11 cellular contexts compared by ENCODE assay signal in the genomic region with DNA sequence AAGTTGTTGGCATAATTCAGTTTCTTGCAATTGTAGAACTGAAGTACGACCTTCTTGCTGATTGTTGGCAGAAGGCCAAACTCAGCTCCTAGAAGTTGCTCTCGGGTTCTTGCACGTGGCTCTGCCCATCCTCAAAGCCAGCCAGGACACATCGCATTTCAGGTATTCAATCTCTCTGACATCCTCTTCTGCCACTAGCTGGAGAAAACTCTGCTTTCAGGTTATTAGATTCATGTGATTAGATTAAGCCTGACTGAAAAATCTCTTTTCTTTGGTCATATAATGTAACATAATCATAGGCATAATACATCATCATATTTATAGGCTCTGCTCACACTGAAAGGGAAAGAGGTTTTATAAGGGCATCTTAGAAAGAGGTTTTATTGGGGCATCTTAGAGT.
DNase-seq lines count a peak whose midpoint lies in the region; TF ChIP-seq lines count a peak whose summit lies in the region.
"Had no signal": no experiment of that assay in that cellular context is flagged by ENCODE, and none has a peak within 500 bp of the region (broad histone marks: within the 10 kb centered on the region; RNA-seq: fewer than 3 reads in every experiment).

No MANE protein-coding gene starts in this region.

- H3K4me3 ChIP-seq in choroid plexus epithelial cell (ENCODE audit: low read depth, low read length): no peak overlapping the region

- TF ChIP-seq EP300 in Ishikawa (IDR thresholded peaks at IDR 0.05; ENCODE audit: borderline replicate concordance): no peak

- no peak for TF ChIP-seq RAD21 in Ishikawa (IDR thresholded peaks at IDR 0.05; ENCODE audit: low read depth)

- no peak for TF ChIP-seq CTCF in choroid plexus epithelial cell (conservative IDR thresholded peaks at IDR 0.05; ENCODE audit: low read depth, low read length)

- DNase-seq in NCI-H2227 treated with DMSO at 0.1 percent for 48 hours (lab: John Stamatoyannopoulos, UW) (peak; percentile 68), choroid plexus epithelial cell (ENCODE audit: low read depth) (peak; percentile 1), smooth muscle cell of the brain vasculature (ENCODE audit: low read depth, low spot score) (peak; percentile 4), NCI-H1436 treated with DMSO at 0.1 percent for 48 hours (lab: John Stamatoyannopoulos, UW) (no peak), epidermal melanocyte (ENCODE audit: insufficient read length, low spot score) (no peak), HK-2 (ENCODE audit: unreplicated experiment) (no peak)
- no peak for DNase-seq in activated CD4-positive, alpha-beta T cell treated with anti-CD3 and anti-CD28 coated beads, Interleukin-2, amount 50 U/mL, for 48 hours
- DNase-seq: CD8-positive, alpha-beta T cell; COR-L47; DMS153 had no signal

TF ChIP-seq in Ishikawa, 13 proteins besides CTCF, POLR2A, EP300 and RAD21:
- TF ChIP-seq YY1 (IDR thresholded peaks at IDR 0.05; ENCODE audit: low read depth): no peak
- 0 out of 2 replicates have a peak, but pooled peaks have one; percentile 47 for TF ChIP-seq NFIC (IDR thresholded peaks at IDR 0.05)
- TF ChIP-seq, protein P1, sequence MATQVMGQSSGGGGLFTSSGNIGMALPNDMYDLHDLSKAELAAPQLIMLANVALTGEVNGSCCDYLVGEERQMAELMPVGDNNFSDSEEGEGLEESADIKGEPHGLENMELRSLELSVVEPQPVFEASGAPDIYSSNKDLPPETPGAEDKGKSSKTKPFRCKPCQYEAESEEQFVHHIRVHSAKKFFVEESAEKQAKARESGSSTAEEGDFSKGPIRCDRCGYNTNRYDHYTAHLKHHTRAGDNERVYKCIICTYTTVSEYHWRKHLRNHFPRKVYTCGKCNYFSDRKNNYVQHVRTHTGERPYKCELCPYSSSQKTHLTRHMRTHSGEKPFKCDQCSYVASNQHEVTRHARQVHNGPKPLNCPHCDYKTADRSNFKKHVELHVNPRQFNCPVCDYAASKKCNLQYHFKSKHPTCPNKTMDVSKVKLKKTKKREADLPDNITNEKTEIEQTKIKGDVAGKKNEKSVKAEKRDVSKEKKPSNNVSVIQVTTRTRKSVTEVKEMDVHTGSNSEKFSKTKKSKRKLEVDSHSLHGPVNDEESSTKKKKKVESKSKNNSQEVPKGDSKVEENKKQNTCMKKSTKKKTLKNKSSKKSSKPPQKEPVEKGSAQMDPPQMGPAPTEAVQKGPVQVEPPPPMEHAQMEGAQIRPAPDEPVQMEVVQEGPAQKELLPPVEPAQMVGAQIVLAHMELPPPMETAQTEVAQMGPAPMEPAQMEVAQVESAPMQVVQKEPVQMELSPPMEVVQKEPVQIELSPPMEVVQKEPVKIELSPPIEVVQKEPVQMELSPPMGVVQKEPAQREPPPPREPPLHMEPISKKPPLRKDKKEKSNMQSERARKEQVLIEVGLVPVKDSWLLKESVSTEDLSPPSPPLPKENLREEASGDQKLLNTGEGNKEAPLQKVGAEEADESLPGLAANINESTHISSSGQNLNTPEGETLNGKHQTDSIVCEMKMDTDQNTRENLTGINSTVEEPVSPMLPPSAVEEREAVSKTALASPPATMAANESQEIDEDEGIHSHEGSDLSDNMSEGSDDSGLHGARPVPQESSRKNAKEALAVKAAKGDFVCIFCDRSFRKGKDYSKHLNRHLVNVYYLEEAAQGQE (IDR thresholded peaks at IDR 0.05; ENCODE audit: low read depth): no peak
- TF ChIP-seq EGR1 (IDR thresholded peaks at IDR 0.05): no peak

Comparison
In these comparisons a context has a peak if more than half of its experiments do, and no peak if none do; other contexts are left out.
1. DNase-seq: peak in NCI-H2227 treated with DMSO at 0.1 percent for 48 hours (single experiment), choroid plexus epithelial cell (single experiment) and smooth muscle cell of the brain vasculature (single experiment); none in activated CD4-positive, alpha-beta T cell treated with anti-CD3 and anti-CD28 coated beads, Interleukin-2, amount 50 U/mL, for 48 hours (0 of 2), NCI-H1436 treated with DMSO at 0.1 percent for 48 hours (single experiment), epidermal melanocyte (single experiment) and HK-2 (single experiment).